Comparison of ENCODE assay signal across 32 cellular contexts in the genomic region with DNA sequence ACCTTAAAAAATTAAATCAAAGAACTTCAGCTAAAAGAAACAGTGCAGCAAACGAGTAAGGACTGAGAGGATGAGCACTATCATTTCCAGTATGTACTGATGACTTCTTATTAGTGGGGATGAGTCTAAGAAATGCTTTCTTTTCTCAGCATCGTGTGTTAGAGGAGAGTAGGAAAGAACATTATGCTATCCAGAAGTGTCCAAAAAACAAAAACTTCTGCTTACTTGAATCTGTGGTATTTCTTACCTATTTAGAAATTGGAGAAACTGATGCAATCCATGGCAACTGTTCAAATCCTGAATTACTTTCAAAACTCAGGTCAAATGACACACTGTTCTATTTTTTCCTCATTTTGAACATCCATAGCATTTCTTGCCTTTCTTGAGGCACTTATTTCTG. TPM values are rescaled to one million over a fixed set of nuclear protein-coding genes. Genes with fewer than 3 reads are reported as not detected.
DNase-seq lines count a peak whose midpoint lies in the region; ATAC-seq and TF ChIP-seq lines count a peak whose summit lies in the region.
"Had no signal": no experiment of that assay in that cellular context is flagged by ENCODE, and none has a peak within 500 bp of the region (broad histone marks: within the 10 kb centered on the region; RNA-seq: fewer than 3 reads in every experiment).

No MANE protein-coding gene starts in this region.

- H3K36me3 ChIP-seq in CD4-positive, alpha-beta memory T cell (ENCODE audit: insufficient read depth, low read length), result no peaks in the 10 kb centered on the region
- no peaks in the 10 kb centered on the region for H3K36me3 ChIP-seq in HCT116 (ENCODE audit: control insufficient read depth in 1 of 2, insufficient read depth in 2 of 2, low read length in 2 of 2)
- H3K36me3 ChIP-seq in adipocyte (ENCODE audit: control insufficient read depth, insufficient read depth, low read length, severe bottlenecking), result peaks cover 31% of the 10 kb centered on the region
- H3K36me3 ChIP-seq in neural progenitor cell, result no peaks in the 10 kb centered on the region
- H3K36me3 ChIP-seq in colonic mucosa, result no peaks in the 10 kb centered on the region
- H3K36me3 ChIP-seq: esophagus squamous epithelium, suprapubic skin had no signal

- TF ChIP-seq CTCF in HCT116 (IDR thresholded peaks at IDR 0.05 in 2 of 3, conservative IDR thresholded peaks at IDR 0.05 in 1 of 3; ENCODE audit: borderline replicate concordance in 1 of 3, insufficient read depth in 1 of 3, low read depth in 2 of 3, low read length in 2 of 3), result no peak
- no peak for TF ChIP-seq CTCF in neural progenitor cell (IDR thresholded peaks at IDR 0.05)
- TF ChIP-seq CTCF in colonic mucosa (IDR thresholded peaks at IDR 0.05), result no peak

- intact Hi-C loops in CD4-positive, alpha-beta memory T cell (cut with micrococcal nuclease), result no loop called here
- intact Hi-C loops in HCT116 (cut with micrococcal nuclease) (no loop called here), colonic mucosa (cut with DNase I) (no loop called here)

- no peaks in the 10 kb centered on the region for H3K4me1 ChIP-seq in CD4-positive, alpha-beta memory T cell (ENCODE audit: insufficient read depth, low read length)
- H3K4me1 ChIP-seq in HCT116 (ENCODE audit: control insufficient read depth in 1 of 2, insufficient read depth in 2 of 2, low read length in 2 of 2) (no peaks in the 10 kb centered on the region), adipocyte (ENCODE audit: control insufficient read depth, insufficient read depth, low read length) (peaks cover 65% of the 10 kb centered on the region), neural progenitor cell (no peaks in the 10 kb centered on the region), colonic mucosa (no peaks in the 10 kb centered on the region)
- H3K4me1 ChIP-seq: esophagus squamous epithelium, suprapubic skin had no signal

- TF ChIP-seq POLR2A in HCT116 (IDR thresholded peaks at IDR 0.05; ENCODE audit: borderline replicate concordance, extremely low read depth, insufficient read depth, insufficient read length), result no peak

- CTCF ChIA-PET in CD4-positive, alpha-beta memory T cell (lab: Charles Lee; ENCODE audit: partially characterized antibody), result interaction anchor here (1.0 kb wide), 1 partner anchor 24 kb away, joined by 6 read pairs; a partner anchor contains a TSS
- CTCF ChIA-PET in HCT116 (lab: Charles Lee), result no interaction called here

- POLR2A ChIA-PET in CD4-positive, alpha-beta memory T cell (lab: Charles Lee; ENCODE audit: partially characterized antibody), result interaction anchor here (0.8 to 3.8 kb wide), 2 partner anchors 10 to 24 kb away, joined by 3 to 18 read pairs; a partner anchor contains a TSS
- POLR2A ChIA-PET in HCT116 (lab: Charles Lee), result no interaction called here

- no peak for ATAC-seq in HCT116
- no peak for ATAC-seq in HG02938 (IDR thresholded peaks at IDR 0.05; ENCODE audit: unreplicated experiment)
- ATAC-seq: naive thymus-derived CD4-positive, alpha-beta T cell had no signal

- H3K4me2 ChIP-seq in HCT116 (ENCODE audit: low read length) (no peak overlapping the region), neural progenitor cell (no peak overlapping the region)
- H3K4me2 ChIP-seq: SK-N-SH had no signal

- no peaks in the 10 kb centered on the region for H3K79me2 ChIP-seq in HCT116 (ENCODE audit: insufficient read depth, low read length)
- no peaks in the 10 kb centered on the region for H3K79me2 ChIP-seq in neural progenitor cell (ENCODE audit: low read depth)

- H3K9me3 ChIP-seq in CD4-positive, alpha-beta memory T cell (ENCODE audit: control insufficient read depth in 1 of 2, low read length in 2 of 2), result no peaks in the 10 kb centered on the region
- H3K9me3 ChIP-seq in HCT116 (ENCODE audit: control insufficient read depth in 1 of 2, insufficient read depth in 1 of 2, low read depth in 1 of 2, low read length in 2 of 2) (no peaks in the 10 kb centered on the region), adipocyte (ENCODE audit: control insufficient read depth, low read length) (no peaks in the 10 kb centered on the region), neural progenitor cell (ENCODE audit: low read depth) (no peaks in the 10 kb centered on the region), colonic mucosa (no peaks in the 10 kb centered on the region)
- H3K9me3 ChIP-seq: esophagus squamous epithelium, SK-N-SH, suprapubic skin had no signal

- peaks cover 6 to 15% (median 7%) of the 10 kb centered on the region in 4 donors for H3K4me1 Mint-ChIP-seq in CD4-positive, alpha-beta memory T cell
- no peaks in the 10 kb centered on the region for H3K4me1 Mint-ChIP-seq in neural progenitor cell

- no peak overlapping the region for H3K4me3 Mint-ChIP-seq in CD4-positive, alpha-beta memory T cell
- no peak overlapping the region for H3K4me3 Mint-ChIP-seq in neural progenitor cell
- H3K4me3 Mint-ChIP-seq: activated naive CD8-positive, alpha-beta T cell; activated T-helper 1 cell treated with anti-CD3 and anti-CD28 coated beads, Interleukin-12 subunit alpha, Interleukin-12 subunit beta, Interleukin-2, Interleukin-4 antibody, amounts not matched to agents 30 ng/mL and 10 ng/mL and 1 ng/mL, durations not matched to agents 14 hours and 24 hours and 36 hours; IgD-negative memory B cell; naive thymus-derived CD4-positive, alpha-beta T cell had no signal

- TF ChIP-seq RAD21 in HCT116 (IDR thresholded peaks at IDR 0.05; ENCODE audit: low read depth), result no peak

- no peaks in the 10 kb centered on the region for H3K27me3 ChIP-seq in CD4-positive, alpha-beta memory T cell (ENCODE audit: insufficient read depth, low read length)
- H3K27me3 ChIP-seq in HCT116 (ENCODE audit: insufficient read depth, low read length) (no peaks in the 10 kb centered on the region), adipocyte (replicated peaks; ENCODE audit: control insufficient read depth, insufficient read depth, low read length) (no peaks in the 10 kb centered on the region), neural progenitor cell (no peaks in the 10 kb centered on the region), colonic mucosa (no peaks in the 10 kb centered on the region)
- H3K27me3 ChIP-seq: esophagus squamous epithelium, suprapubic skin had no signal

- H3K27me3 Mint-ChIP-seq in CD4-positive, alpha-beta memory T cell, result no peaks in the 10 kb centered on the region
- no peaks in the 10 kb centered on the region for H3K27me3 Mint-ChIP-seq in neural progenitor cell (ENCODE audit: insufficient read depth, low read depth)
- H3K27me3 Mint-ChIP-seq: activated naive CD8-positive, alpha-beta T cell; IgD-negative memory B cell; naive thymus-derived CD4-positive, alpha-beta T cell had no signal

- no peaks in the 10 kb centered on the region for H3K9me2 ChIP-seq in HCT116 (ENCODE audit: insufficient read depth)
- H3K9me2 ChIP-seq: SK-N-SH had no signal

- no peak overlapping the region for H2AFZ ChIP-seq in HCT116 (ENCODE audit: low read depth, low read length, poor library complexity, severe bottlenecking)
- H2AFZ ChIP-seq in neural progenitor cell (replicated peaks), result peak overlapping the region; percentile 23

- H3K27ac Mint-ChIP-seq in CD4-positive, alpha-beta memory T cell, result peak overlapping the region in 4 of 7 donors; percentile 48 to 75 (median 60)
- no peak overlapping the region for H3K27ac Mint-ChIP-seq in neural progenitor cell
- H3K27ac Mint-ChIP-seq: activated naive CD8-positive, alpha-beta T cell; activated T-helper 1 cell treated with anti-CD3 and anti-CD28 coated beads, Interleukin-12 subunit alpha, Interleukin-12 subunit beta, Interleukin-2, Interleukin-4 antibody, amounts not matched to agents 30 ng/mL and 10 ng/mL and 1 ng/mL, durations not matched to agents 14 hours and 24 hours and 36 hours had no signal

- H3K4me3 ChIP-seq in CD4-positive, alpha-beta memory T cell (ENCODE audit: low read length in 2 of 2), result no peak overlapping the region
- H3K4me3 ChIP-seq in HCT116 (replicated peaks in 1 of 2; ENCODE audit: low read depth in 1 of 2, low read length in 2 of 2) (no peak overlapping the region), adipocyte (ENCODE audit: low read length) (peak overlapping the region; percentile 39), neural progenitor cell (no peak overlapping the region), colonic mucosa (no peak overlapping the region)
- H3K4me3 ChIP-seq: esophagus squamous epithelium, suprapubic skin had no signal

- no peaks in the 10 kb centered on the region for H4K20me1 ChIP-seq in HCT116 (ENCODE audit: insufficient read depth)
- no peaks in the 10 kb centered on the region for H4K20me1 ChIP-seq in neural progenitor cell (ENCODE audit: low read depth)

- no peak overlapping the region for H3K27ac ChIP-seq in CD4-positive, alpha-beta memory T cell (ENCODE audit: low read depth, low read length)
- H3K27ac ChIP-seq in HCT116 (ENCODE audit: low read depth, low read length) (no peak overlapping the region), neural progenitor cell (no peak overlapping the region), colonic mucosa (no peak overlapping the region)
- H3K27ac ChIP-seq: esophagus squamous epithelium, suprapubic skin had no signal

- BruUV-seq in HCT116 (replicated peaks; lab: Mats Ljungman, UMichigan), result no TSS peak

- H3K9ac ChIP-seq in HCT116 (ENCODE audit: low read length) (no peak overlapping the region), adipocyte (ENCODE audit: low read length) (peak overlapping the region; percentile 74), neural progenitor cell (no peak overlapping the region), colonic mucosa (ENCODE audit: low read depth in 2 of 2, low read length in 2 of 2) (no peak overlapping the region)
- H3K9ac ChIP-seq: SK-N-SH had no signal

- RAD21 ChIA-PET in HCT116 (lab: Charles Lee; ENCODE audit: low non-redundant PET in 1 of 2, low total read pairs in 2 of 2, uncharacterized antibody in 2 of 2, unreplicated experiment in 2 of 2), result no interaction called here

- H3K9me3 Mint-ChIP-seq in CD4-positive, alpha-beta memory T cell, result no peaks in the 10 kb centered on the region
- H3K9me3 Mint-ChIP-seq in neural progenitor cell, result no peaks in the 10 kb centered on the region
- H3K9me3 Mint-ChIP-seq: activated T-helper 1 cell treated with anti-CD3 and anti-CD28 coated beads, Interleukin-12 subunit alpha, Interleukin-12 subunit beta, Interleukin-2, Interleukin-4 antibody, amounts not matched to agents 30 ng/mL and 10 ng/mL and 1 ng/mL, durations not matched to agents 14 hours and 24 hours and 36 hours; IgD-negative memory B cell; naive thymus-derived CD4-positive, alpha-beta T cell had no signal

- no peak for DNase-seq in CD4-positive, alpha-beta memory T cell
- DNase-seq in HCT116 (ENCODE audit: low read depth, low spot score) (no peak), adipocyte (ENCODE audit: low read depth) (peak; percentile 7), neural progenitor cell (ENCODE audit: low spot score) (no peak), colonic mucosa (no peak), nucleus accumbens (lab: John Stamatoyannopoulos, UW) (no peak), AG08396 (ENCODE audit: low spot score) (no peak)
- DNase-seq: activated CD4-positive, CD25-positive, alpha-beta regulatory T cell treated with anti-CD3 and anti-CD28 coated beads, Interleukin-2, amount 50 U/mL, for 72 hours; C1 segment of cervical spinal cord; caudate nucleus; dermis blood vessel endothelial cell; DMS79 treated with DMSO at 0.1 percent for 48 hours; esophagus squamous epithelium; GF-D8; glutamatergic neuron; H7; kidney; midbrain; naive thymus-derived CD4-positive, alpha-beta T cell; NCI-H1105 treated with DMSO at 0.1 percent for 48 hours; NCI-H2029 treated with DMSO at 0.1 percent for 48 hours; NCI-H2227 treated with DMSO at 0.1 percent for 48 hours; NCI-H748 treated with DMSO at 0.1 percent for 48 hours; SK-N-SH; stimulated activated CD4-positive, alpha-beta T cell treated with anti-CD3 and anti-CD28 coated beads, Interleukin-2, amount 100 ng/mL, for 48 hours; T-helper 2 cell had no signal

- peaks cover 35 to 48% of the 10 kb centered on the region in 2 donors for H3K36me3 Mint-ChIP-seq in CD4-positive, alpha-beta memory T cell
- H3K36me3 Mint-ChIP-seq in neural progenitor cell, result no peaks in the 10 kb centered on the region

- no peaks in the 10 kb centered on the region for H3F3A ChIP-seq in neural progenitor cell (ENCODE audit: low read depth)

RNA-seq across cellular contexts. Expression of a gene that starts 23.7 kb away (rescaled TPM):
- total RNA-seq in CD4-positive, alpha-beta memory T cell, result 10 to 100 TPM; 19.0 to 20.1 TPM
- 1 to 10 TPM; 8.2 to 8.5 TPM for polyA plus RNA-seq in CD4-positive, alpha-beta memory T cell
- total RNA-seq in HCT116 (2021; ENCODE audit: unreplicated experiment), result not detected
- polyA plus RNA-seq in HCT116 (2012), result not detected in 2 replicates
- total RNA-seq in neural progenitor cell (ENCODE audit: low replicate concordance), result 0.04 TPM in 1 of 2 replicates, not detected in the other
- total RNA-seq in colonic mucosa, result under 1 TPM; 0.17 to 0.19 TPM
- total RNA-seq: dermis blood vessel endothelial cell, H7, osteocyte had no signal

Comparison
In these comparisons a context has a peak if more than half of its experiments do, and no peak if none do; other contexts are left out.
1. RNA of a gene that starts 23.7 kb away (total RNA-seq): 19.0 to 20.1 TPM in CD4-positive, alpha-beta memory T cell; 0.17 to 0.19 TPM in colonic mucosa, 0.04 TPM in neural progenitor cell and not detected in HCT116 (single experiment); every median in the first group is over 10 times any median in the second.